In the genomic region with DNA sequence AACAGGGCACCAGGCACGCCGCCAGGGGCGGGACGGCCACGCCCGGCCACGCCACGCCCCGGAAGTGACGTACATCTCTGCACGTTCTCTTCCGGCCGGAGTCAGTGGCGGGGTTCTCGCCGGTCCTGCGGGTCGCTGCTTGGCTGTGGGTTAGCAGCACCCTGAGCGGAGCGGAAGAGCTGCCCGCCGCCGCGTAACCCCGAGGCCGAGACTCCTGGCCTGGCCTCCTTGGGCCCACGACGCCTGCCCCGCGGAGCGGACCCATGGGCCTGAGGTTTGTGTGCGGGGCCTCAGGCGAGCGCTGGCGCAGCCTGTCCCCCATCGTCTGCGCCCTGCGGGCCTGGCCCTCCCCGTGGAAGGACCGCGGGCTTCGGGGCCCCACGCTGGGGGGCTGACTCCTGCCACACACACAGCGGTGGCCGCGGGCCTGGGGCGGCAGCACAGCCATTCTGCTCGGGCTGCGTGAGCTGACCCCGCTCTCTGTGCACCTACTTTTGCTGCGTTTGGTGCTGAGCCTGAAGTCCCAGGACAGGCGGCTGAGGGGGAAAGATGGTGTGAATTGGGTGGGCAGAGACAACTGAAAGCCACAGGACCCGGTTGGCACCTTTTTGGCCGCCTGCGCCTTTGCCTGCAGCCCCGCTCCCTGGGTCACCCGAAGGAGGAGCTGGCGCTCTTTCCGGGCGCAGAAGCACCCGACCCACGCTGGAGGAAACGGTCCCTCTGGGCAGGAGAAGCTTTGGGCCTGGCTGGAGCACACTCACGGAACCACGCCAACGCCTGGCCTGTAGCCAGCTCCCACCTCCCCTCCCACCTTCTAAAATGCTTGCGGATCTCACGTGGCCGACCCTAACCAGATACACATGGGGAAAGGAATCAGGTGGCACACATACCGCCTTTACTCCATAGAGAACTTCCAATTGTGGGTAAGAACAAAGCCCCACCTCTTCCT, we compare ENCODE assay signal across 8 cellular contexts. TPM values are rescaled to one million over a fixed set of nuclear protein-coding genes. Genes with fewer than 3 reads are reported as not detected.
DNase-seq lines count a peak whose midpoint lies in the region; ATAC-seq and TF ChIP-seq lines count a peak whose summit lies in the region.

No MANE protein-coding gene starts in this region.

- H3K27me3 ChIP-seq in SU-DHL-6 (ENCODE audit: low read length) (no peaks in the 10 kb centered on the region), parathyroid adenoma (ENCODE audit: control insufficient read depth, insufficient read depth, low read length) (no peaks in the 10 kb centered on the region), thyroid gland (no peaks in the 10 kb centered on the region)

- H3K4me1 ChIP-seq in parathyroid adenoma (peaks cover 2% of the 10 kb centered on the region), thyroid gland (peaks cover 43 to 56% of the 10 kb centered on the region in 2 donors)

- intact Hi-C loops in cardiac septum (cut with DNase I) = loop anchor here (2.0 to 5.0 kb wide), 2 partner anchors 93 to 178 kb away; partner anchors contain the start of genes ADD1 and TNIP2
- intact Hi-C loops in thyroid gland (cut with DNase I) = loop anchor here (5.0 kb wide), 2 partner anchors 93 to 173 kb away; partner anchors contain the start of gene ADD1

- peaks cover 6% of the 10 kb centered on the region; the same call in 1 of the 2 replicates for H3K79me2 ChIP-seq in SU-DHL-6 (ENCODE audit: insufficient read depth, low read length)
- H3K79me2 ChIP-seq in parathyroid adenoma = no peaks in the 10 kb centered on the region

- peak; percentile 51 to 95 for TF ChIP-seq POLR2A in thyroid gland (IDR thresholded peaks at IDR 0.05)

- ATAC-seq in HG02588 (IDR thresholded peaks at IDR 0.05; ENCODE audit: unreplicated experiment) = peak; percentile 45

- H3K4me2 ChIP-seq in SU-DHL-6 (ENCODE audit: low read depth, low read length, poor library complexity, severe bottlenecking) (peak overlapping the region; percentile 75), parathyroid adenoma (ENCODE audit: low read length) (peak overlapping the region; percentile 92)

- H3K36me3 ChIP-seq in SU-DHL-6 (ENCODE audit: low read length) = no peaks in the 10 kb centered on the region; the same call in none of the 2 replicates
- no peaks in the 10 kb centered on the region for H3K36me3 ChIP-seq in parathyroid adenoma (ENCODE audit: control insufficient read depth, insufficient read depth, low read length)
- H3K36me3 ChIP-seq in thyroid gland = peaks cover 8 to 14% of the 10 kb centered on the region in 2 donors

- no peaks in the 10 kb centered on the region for H4K20me1 ChIP-seq in SU-DHL-6 (ENCODE audit: low read depth, low read length)

- TF ChIP-seq CTCF in SU-DHL-6 (IDR thresholded peaks at IDR 0.05; ENCODE audit: insufficient read depth, low read length, poor library complexity, severe bottlenecking) (no peak), parathyroid adenoma (IDR thresholded peaks at IDR 0.05) (no peak), thyroid gland (IDR thresholded peaks at IDR 0.05) (peak in 1 of 6 experiments; percentile 12)

- H3K4me3 ChIP-seq in SU-DHL-6 (ENCODE audit: insufficient read depth, low read length, poor library complexity, severe bottlenecking) (peak overlapping the region; percentile 94), parathyroid adenoma (ENCODE audit: low read depth, low read length) (peak overlapping the region; percentile 90), thyroid gland (replicated peaks in 1 of 3) (peak overlapping the region; percentile 67 to 93 (median 84))

- WGBS in thyroid gland, 2 donors = 0 to 1% methylated on average over 7 to 18 of the region's 70 CpGs

- H3K9me3 ChIP-seq in SU-DHL-6 (ENCODE audit: insufficient read depth, low read length) (no peaks in the 10 kb centered on the region), parathyroid adenoma (ENCODE audit: control insufficient read depth, low read length) (no peaks in the 10 kb centered on the region), thyroid gland (no peaks in the 10 kb centered on the region)

- peak overlapping the region; percentile 97 for H3K9ac ChIP-seq in SU-DHL-6 (ENCODE audit: low read length)
- no peak overlapping the region for H3K9ac ChIP-seq in parathyroid adenoma

- peaks cover 24% of the 10 kb centered on the region for H3F3A ChIP-seq in SU-DHL-6 (ENCODE audit: insufficient read depth)

- H3K9me2 ChIP-seq in SU-DHL-6 (replicated peaks; ENCODE audit: insufficient read depth, low read length) = no peaks in the 10 kb centered on the region

- H3K27ac ChIP-seq in SU-DHL-6 (ENCODE audit: low read depth, low read length) (peak overlapping the region; percentile 58), parathyroid adenoma (peak overlapping the region; percentile 54), thyroid gland (peak overlapping the region; percentile 65 to 88 (median 81))

- peak overlapping the region; percentile 50 for H2AFZ ChIP-seq in SU-DHL-6 (ENCODE audit: low read depth, low read length, severe bottlenecking)
- peak overlapping the region; percentile 80 for H2AFZ ChIP-seq in parathyroid adenoma

- peak; percentile 96 for DNase-seq in GM03348 (ENCODE audit: low spot score)
- DNase-seq in NCI-H1417 (lab: John Stamatoyannopoulos, UW) = peak; percentile 81 to 96 (median 90)
- DNase-seq in activated naive CD8-positive, alpha-beta T cell treated with anti-CD3 and anti-CD28 coated beads, Interleukin-2, amount 50 U/mL, for 16 hours (ENCODE audit: low read depth, low spot score) = peak; percentile 89
- DNase-seq in cardiac septum (ENCODE audit: low spot score) = peak; percentile 96
- DNase-seq in thyroid gland = peak; percentile 94 to 95

RNA-seq across cellular contexts. Expression of gene NOP14, which starts 28.1 kb away (rescaled TPM):
- total RNA-seq in cardiac septum = 16.1 TPM
- 10 to 100 TPM; 18.4 to 24.8 (median 19.3) TPM for total RNA-seq in thyroid gland

RNA-seq across cellular contexts. Expression of gene GRK4, which starts 28.3 kb away (rescaled TPM):
- total RNA-seq in cardiac septum (13.5 TPM), thyroid gland (10 to 100 TPM in 1 of 4 donors, 1 to 10 TPM in 3; 7.6 to 10.8 (median 9.1) TPM)

Comparison
In these comparisons a context has a peak if more than half of its experiments do, and no peak if none do; other contexts are left out.
1. Peak in every context shown above with its lines: DNase-seq, ATAC-seq, H3K4me3 ChIP-seq and H3K27ac ChIP-seq.